23 cellular contexts compared by ENCODE assay signal in the genomic region with DNA sequence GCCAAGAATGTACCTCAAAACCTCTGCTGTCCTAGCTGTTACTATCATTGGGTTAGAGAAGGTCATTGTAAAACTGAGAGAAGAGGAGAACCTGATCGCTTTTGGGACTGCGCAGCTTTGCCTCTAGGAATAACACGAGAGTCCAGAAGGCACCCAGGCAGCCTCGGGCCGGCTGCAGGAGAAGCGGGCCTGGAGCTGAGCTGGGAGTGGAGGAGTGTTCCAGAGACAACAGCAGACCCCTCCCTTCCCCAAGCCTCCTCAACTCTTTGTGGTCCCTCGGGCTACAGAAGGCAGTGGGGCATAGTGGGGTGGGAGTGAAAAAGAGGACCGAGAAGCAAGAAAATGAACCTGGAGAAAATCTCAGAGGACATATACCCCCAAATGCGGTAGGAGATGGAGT. TPM values are rescaled to one million over a fixed set of nuclear protein-coding genes. Genes with fewer than 3 reads are reported as not detected.
DNase-seq lines count a peak whose midpoint lies in the region; ATAC-seq, FAIRE-seq and TF ChIP-seq lines count a peak whose summit lies in the region.
"Had no signal": no experiment of that assay in that cellular context is flagged by ENCODE, and none has a peak within 500 bp of the region (broad histone marks: within the 10 kb centered on the region; RNA-seq: fewer than 3 reads in every experiment).

No MANE protein-coding gene starts in this region.

- H3K27ac ChIP-seq in ascending aorta (peak overlapping the region; percentile 84 to 97), esophagus squamous epithelium (peak overlapping the region; percentile 89 to 95 (median 92)), muscle layer of duodenum (ENCODE audit: low read length) (peak overlapping the region; percentile 81), uterus (peak overlapping the region; percentile 67 to 86)
- H3K27ac ChIP-seq: epithelial cell of prostate, HL-60 had no signal

- peak overlapping the region in 1 of 2 donors; percentile 80 for H3K4me3 ChIP-seq in ascending aorta
- H3K4me3 ChIP-seq in esophagus squamous epithelium, result peak overlapping the region; percentile 18 to 54 (median 38)
- H3K4me3 ChIP-seq in muscle layer of duodenum (ENCODE audit: low read depth in 1 of 2, low read length in 2 of 2), result peak overlapping the region; percentile 39 to 43
- H3K4me3 ChIP-seq in uterus, result no peak overlapping the region
- H3K4me3 ChIP-seq: body of pancreas, HAP-1, heart left ventricle had no signal

- intact Hi-C loops in ascending aorta (cut with DNase I), result no loop called here
- intact Hi-C loops in esophagus squamous epithelium (cut with DNase I), result no loop called here
- intact Hi-C loops in uterus (cut with DNase I; ENCODE audit: low total_unique reads), result no loop called here

- no peak for TF ChIP-seq CTCF in ascending aorta (IDR thresholded peaks at IDR 0.05)
- no peak for TF ChIP-seq CTCF in esophagus squamous epithelium (IDR thresholded peaks at IDR 0.05)
- no peak for TF ChIP-seq CTCF in uterus (IDR thresholded peaks at IDR 0.05)
- no peak for TF ChIP-seq CTCF in D721Med (IDR thresholded peaks at IDR 0.05; ENCODE audit: insufficient read depth, missing control alignments)

- ATAC-seq in GM19452 (IDR thresholded peaks at IDR 0.05; ENCODE audit: unreplicated experiment), result no peak
- ATAC-seq: body of pancreas, heart left ventricle had no signal

- H3K27me3 ChIP-seq in ascending aorta, result no peaks in the 10 kb centered on the region
- peaks cover 0 to 66% (median 0%) of the 10 kb centered on the region in 4 donors for H3K27me3 ChIP-seq in esophagus squamous epithelium
- peaks cover 9% of the 10 kb centered on the region for H3K27me3 ChIP-seq in muscle layer of duodenum (ENCODE audit: low read depth, low read length)
- H3K27me3 ChIP-seq in uterus, result no peaks in the 10 kb centered on the region

- peaks cover 15 to 71% of the 10 kb centered on the region in 2 donors for H3K4me1 ChIP-seq in ascending aorta
- peaks cover 27 to 100% (median 78%) of the 10 kb centered on the region in 3 donors for H3K4me1 ChIP-seq in esophagus squamous epithelium
- peaks cover 19 to 72% of the 10 kb centered on the region in 2 donors for H3K4me1 ChIP-seq in muscle layer of duodenum (ENCODE audit: control insufficient read depth in 1 of 2, insufficient read depth in 2 of 2, low read length in 2 of 2)
- H3K4me1 ChIP-seq in uterus, result peaks cover 3 to 8% of the 10 kb centered on the region in 2 donors

- TF ChIP-seq POLR2A in esophagus squamous epithelium (IDR thresholded peaks at IDR 0.05), result no peak
- no peak for TF ChIP-seq POLR2A in uterus (IDR thresholded peaks at IDR 0.05)
- TF ChIP-seq POLR2A in erythroblast (IDR thresholded peaks at IDR 0.05; ENCODE audit: low read length), result no peak

- H3K36me3 ChIP-seq in ascending aorta (no peaks in the 10 kb centered on the region), esophagus squamous epithelium (no peaks in the 10 kb centered on the region), muscle layer of duodenum (ENCODE audit: control insufficient read depth in 1 of 2, insufficient read depth in 2 of 2, low read length in 2 of 2) (no peaks in the 10 kb centered on the region), uterus (no peaks in the 10 kb centered on the region)
- H3K36me3 ChIP-seq: HAP-1, heart left ventricle had no signal

- WGBS in esophagus squamous epithelium, 2 donors, result 58 to 60% methylated on average over 4 to 9 of the region's 9 CpGs

- FAIRE-seq in D721Med (lab: Jason Lieb, UNC), result no peak
- FAIRE-seq: GM19239, urothelium cell line had no signal

- DNase-seq in ascending aorta (ENCODE audit: low spot score in 2 of 2) (no peak), esophagus squamous epithelium (lab: John Stamatoyannopoulos, UW) (no peak), uterus (no peak), erythroblast (lab: John Stamatoyannopoulos, UW) (no peak), D721Med (ENCODE audit: insufficient read length, low spot score) (no peak)
- DNase-seq: activated CD4-positive, alpha-beta T cell treated with anti-CD3 and anti-CD28 coated beads, Interleukin-2, amount 10 ng/mL, durations not matched to agents 7 days and 5 days; activated naive CD4-positive, alpha-beta T cell treated with Interleukin-2 at 50 U/mL for 16 hours; body of pancreas; heart left ventricle; MV-4-11; NCI-H187 treated with DMSO at 0.1 percent for 48 hours; NCI-H510A treated with DMSO at 0.1 percent for 48 hours; stimulated activated CD4-positive, alpha-beta T cell treated with anti-CD3 and anti-CD28 coated beads, Interleukin-15, amount 100 ng/mL, for 24 hours; stimulated activated naive CD4-positive, alpha-beta T cell; SW 1271 had no signal

- H3K9me3 ChIP-seq in ascending aorta (no peaks in the 10 kb centered on the region), esophagus squamous epithelium (no peaks in the 10 kb centered on the region), muscle layer of duodenum (ENCODE audit: control insufficient read depth in 1 of 2, low read length in 2 of 2) (no peaks in the 10 kb centered on the region), uterus (no peaks in the 10 kb centered on the region)
- H3K9me3 ChIP-seq: body of pancreas, HAP-1, heart left ventricle had no signal

RNA-seq across cellular contexts. Expression of gene HOXB2, which starts 13.1 kb away (rescaled TPM):
- 55.3 TPM for total RNA-seq in ascending aorta
- total RNA-seq in esophagus squamous epithelium, result 10 to 100 TPM in 3 of 4 donors, 1 to 10 TPM in 1; 9.2 to 24.2 (median 17.1) TPM
- 10 to 100 TPM in 3 of 4 donors, 1 to 10 TPM in 1; 4.6 to 24.4 (median 17.4) TPM for total RNA-seq in uterus

RNA-seq across cellular contexts. Expression of gene HOXB4, which starts 20.1 kb away (rescaled TPM):
- 20.4 TPM for total RNA-seq in ascending aorta
- 1 to 10 TPM in 3 of 4 donors, under 1 TPM in 1; 0.27 to 2.9 (median 1.8) TPM for total RNA-seq in esophagus squamous epithelium
- 1 to 10 TPM in 2 of 4 donors, under 1 TPM in 1, not detected in 1; 0.88 to 6.9 (median 5.5) TPM for total RNA-seq in uterus

RNA-seq across cellular contexts. Expression of gene HOXB1, which starts 27.2 kb away (rescaled TPM):
- not detected for total RNA-seq in ascending aorta
- total RNA-seq in esophagus squamous epithelium, result under 1 TPM in 1 of 4 donors, not detected in 3; 0.19 TPM
- not detected for total RNA-seq in uterus
- total RNA-seq: activated CD4-positive, alpha-beta T cell treated with anti-CD3 and anti-CD28 coated beads, Interleukin-2, amount 10 ng/mL, durations not matched to agents 7 days and 5 days; B cell; body of pancreas; heart left ventricle had no signal

RNA-seq across cellular contexts. Expression of gene HOXB3, which starts 32.0 kb away (rescaled TPM):
- total RNA-seq in ascending aorta, result 19.3 TPM
- total RNA-seq in esophagus squamous epithelium, result 10 to 100 TPM in 1 of 4 donors, 1 to 10 TPM in 3; 2.5 to 11.1 (median 5.8) TPM
- total RNA-seq in uterus, result 10 to 100 TPM; 10.6 to 30.0 (median 18.0) TPM

RNA-seq across cellular contexts. Expression of gene HOXB5, which starts 35.5 kb away (rescaled TPM):
- 0.53 TPM for total RNA-seq in ascending aorta
- total RNA-seq in esophagus squamous epithelium, result not detected
- total RNA-seq in uterus, result 1 to 10 TPM in 1 of 4 donors, under 1 TPM in 2, not detected in 1; 0.55 to 2.5 (median 0.59) TPM
- total RNA-seq: activated CD4-positive, alpha-beta T cell treated with anti-CD3 and anti-CD28 coated beads, Interleukin-2, amount 10 ng/mL, durations not matched to agents 7 days and 5 days; B cell had no signal

Comparison
In these comparisons a context has a peak if more than half of its experiments do, and no peak if none do; other contexts are left out.
1. H3K4me3 ChIP-seq: peak in esophagus squamous epithelium (4 of 4) and muscle layer of duodenum (2 of 2); none in uterus (0 of 2).
2. Peak in every context shown above with its lines, with median percentiles within 50 percentile points of each other: H3K27ac ChIP-seq.